Comparison of ENCODE assay signal across 24 cellular contexts in genomic region chr2:74137651-74138050, GRCh38.
"Had no signal": no experiment of that assay in that cellular context is flagged by ENCODE, and none has a peak within 500 bp of the region (broad histone marks: within the 10 kb centered on the region; RNA-seq: fewer than 3 reads in every experiment).

No MANE protein-coding gene starts in this region.

- H3K4me1 ChIP-seq: lower lobe of right lung, prostate gland, sigmoid colon, suprapubic skin, transverse colon, upper lobe of right lung, vagina had no signal

- H3K27ac Mint-ChIP-seq: natural killer cell had no signal

- H3K4me3 ChIP-seq: dorsolateral prefrontal cortex, lower lobe of right lung, prostate gland, sigmoid colon, suprapubic skin, transverse colon, upper lobe of right lung, vagina had no signal

- H3K9me3 ChIP-seq: lower lobe of right lung, neutrophil, prostate gland, sigmoid colon, suprapubic skin, transverse colon, upper lobe of right lung, vagina had no signal

- H3K36me3 ChIP-seq: neutrophil, prostate gland had no signal

- DNase-seq: dorsolateral prefrontal cortex; effector CD4-positive, alpha-beta T cell; foreskin melanocyte; hypothalamus; immature natural killer cell; islet precursor cell; kidney glomerular epithelial cell; left colon; left ventricle myocardium superior; lower lobe of right lung; natural killer cell; right cardiac atrium; sigmoid colon; stimulated activated CD4-positive, alpha-beta T cell treated with anti-CD3 and anti-CD28 coated beads, Interleukin-4, amount 100 ng/mL, for 4 hours; stimulated activated naive CD4-positive, alpha-beta T cell; stimulated activated naive CD8-positive, alpha-beta T cell treated with anti-CD3 and anti-CD28 coated beads, Interleukin-15, amount 100 ng/mL, for 72 hours; transverse colon; upper lobe of right lung had no signal

- H3K27me3 ChIP-seq: dorsolateral prefrontal cortex, neutrophil, sigmoid colon, suprapubic skin, transverse colon, upper lobe of right lung, vagina had no signal

- H3K27me3 Mint-ChIP-seq: stimulated activated naive CD8-positive, alpha-beta T cell treated with anti-CD3 and anti-CD28 coated beads, Interleukin-15, amount 100 ng/mL, for 72 hours had no signal

- H3K4me1 Mint-ChIP-seq: immature natural killer cell had no signal

- H3K36me3 Mint-ChIP-seq: natural killer cell had no signal

- ATAC-seq: esophagus mucosa; left colon; left ventricle myocardium superior; natural killer cell; stimulated activated naive CD8-positive, alpha-beta T cell treated with anti-CD3 and anti-CD28 coated beads, Interleukin-15, amount 100 ng/mL, for 72 hours; upper lobe of right lung had no signal

- H3K9me3 Mint-ChIP-seq: immature natural killer cell; natural killer cell; stimulated activated naive CD8-positive, alpha-beta T cell treated with anti-CD3 and anti-CD28 coated beads, Interleukin-15, amount 100 ng/mL, for 72 hours had no signal

- H3K27ac ChIP-seq: dorsolateral prefrontal cortex, epithelial cell of prostate, lower lobe of right lung, neutrophil, prostate gland, sigmoid colon, suprapubic skin, transverse colon, upper lobe of right lung, vagina had no signal

- H3K4me3 Mint-ChIP-seq: immature natural killer cell; natural killer cell; stimulated activated naive CD8-positive, alpha-beta T cell treated with anti-CD3 and anti-CD28 coated beads, Interleukin-15, amount 100 ng/mL, for 72 hours had no signal
